1 cellular context compared by ENCODE assay signal in genomic region chr16:89593841-89594240, GRCh38.
TF ChIP-seq lines count a peak whose summit lies in the region.

No MANE protein-coding gene starts in this region.

TF ChIP-seq in HepG2, 621 proteins besides CTCF, POLR2A, EP300 and RAD21:
- TF ChIP-seq ZBTB42 (CRISPR knock-in tag; IDR thresholded peaks at IDR 0.05), result no peak
- no peak for TF ChIP-seq ZNF598 (CRISPR knock-in tag; IDR thresholded peaks at IDR 0.05; ENCODE audit: borderline replicate concordance)
- TF ChIP-seq ATRX (CRISPR knock-in tag; IDR thresholded peaks at IDR 0.05; ENCODE audit: borderline replicate concordance), result no peak
- TF ChIP-seq AGO2 (optimal IDR thresholded peaks at IDR 0.05; ENCODE audit: low read depth, low read length), result no peak
- TF ChIP-seq FOXC1 (CRISPR knock-in tag; IDR thresholded peaks at IDR 0.05; ENCODE audit: borderline replicate concordance), result no peak
- no peak for TF ChIP-seq MED8 (CRISPR knock-in tag; IDR thresholded peaks at IDR 0.05; ENCODE audit: insufficient replicate concordance)
- TF ChIP-seq NCOA1 (CRISPR knock-in tag; IDR thresholded peaks at IDR 0.05), result no peak
- no peak for TF ChIP-seq FOXK2 (IDR thresholded peaks at IDR 0.05)
- TF ChIP-seq SKIL (CRISPR knock-in tag; IDR thresholded peaks at IDR 0.05; ENCODE audit: borderline replicate concordance), result no peak
